In the genomic region with DNA sequence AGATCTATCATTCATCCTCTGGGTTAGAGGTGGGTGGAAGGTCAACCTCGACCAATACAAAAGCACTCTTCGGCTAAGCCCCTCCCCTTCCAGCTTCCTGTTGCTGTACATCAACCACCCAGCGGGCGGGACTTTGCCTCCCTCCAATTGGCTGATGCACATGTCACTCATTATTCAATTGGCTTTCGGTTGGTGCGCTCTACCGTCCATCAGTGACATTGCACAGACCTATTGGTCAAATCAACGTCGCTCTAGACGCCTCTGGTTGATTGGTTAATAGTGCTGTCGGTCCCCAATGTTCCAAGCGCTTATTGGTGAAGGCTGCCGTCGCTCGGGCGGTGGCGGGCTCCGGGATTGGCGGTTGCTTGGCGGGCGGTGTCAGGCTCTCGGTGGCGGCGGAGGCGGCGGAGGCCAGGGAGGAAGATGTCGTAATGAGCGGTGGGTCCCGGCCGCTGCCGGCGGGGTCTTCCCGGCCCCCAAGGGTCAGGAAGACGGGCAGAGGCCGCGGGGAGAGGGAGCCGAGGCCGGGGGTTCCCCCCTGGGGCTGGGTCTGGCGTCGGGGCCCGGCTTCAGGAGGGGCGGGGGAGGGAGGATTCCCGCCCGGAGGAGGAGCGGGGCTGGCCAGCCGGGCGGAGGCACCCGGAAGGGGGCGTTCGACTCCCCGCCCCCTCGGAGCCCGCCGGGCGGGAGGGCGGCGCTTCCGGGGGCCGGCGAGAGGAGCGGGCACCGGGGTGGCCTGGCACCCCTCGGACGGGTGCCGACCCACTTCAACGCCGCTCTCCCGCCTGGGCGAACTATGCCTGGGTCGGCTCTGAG, we compare ENCODE assay signal across 1 cellular context.
TF ChIP-seq lines count a peak whose summit lies in the region.

A gene (plus strand): TSS at position 381 of the 816 bp plus-strand sequence. CDS start 51 bp downstream, at position 432.

TF ChIP-seq in K562, 482 proteins besides CTCF, POLR2A, EP300 and RAD21 (continued from another document and continues in another):
- TF ChIP-seq, protein P1, sequence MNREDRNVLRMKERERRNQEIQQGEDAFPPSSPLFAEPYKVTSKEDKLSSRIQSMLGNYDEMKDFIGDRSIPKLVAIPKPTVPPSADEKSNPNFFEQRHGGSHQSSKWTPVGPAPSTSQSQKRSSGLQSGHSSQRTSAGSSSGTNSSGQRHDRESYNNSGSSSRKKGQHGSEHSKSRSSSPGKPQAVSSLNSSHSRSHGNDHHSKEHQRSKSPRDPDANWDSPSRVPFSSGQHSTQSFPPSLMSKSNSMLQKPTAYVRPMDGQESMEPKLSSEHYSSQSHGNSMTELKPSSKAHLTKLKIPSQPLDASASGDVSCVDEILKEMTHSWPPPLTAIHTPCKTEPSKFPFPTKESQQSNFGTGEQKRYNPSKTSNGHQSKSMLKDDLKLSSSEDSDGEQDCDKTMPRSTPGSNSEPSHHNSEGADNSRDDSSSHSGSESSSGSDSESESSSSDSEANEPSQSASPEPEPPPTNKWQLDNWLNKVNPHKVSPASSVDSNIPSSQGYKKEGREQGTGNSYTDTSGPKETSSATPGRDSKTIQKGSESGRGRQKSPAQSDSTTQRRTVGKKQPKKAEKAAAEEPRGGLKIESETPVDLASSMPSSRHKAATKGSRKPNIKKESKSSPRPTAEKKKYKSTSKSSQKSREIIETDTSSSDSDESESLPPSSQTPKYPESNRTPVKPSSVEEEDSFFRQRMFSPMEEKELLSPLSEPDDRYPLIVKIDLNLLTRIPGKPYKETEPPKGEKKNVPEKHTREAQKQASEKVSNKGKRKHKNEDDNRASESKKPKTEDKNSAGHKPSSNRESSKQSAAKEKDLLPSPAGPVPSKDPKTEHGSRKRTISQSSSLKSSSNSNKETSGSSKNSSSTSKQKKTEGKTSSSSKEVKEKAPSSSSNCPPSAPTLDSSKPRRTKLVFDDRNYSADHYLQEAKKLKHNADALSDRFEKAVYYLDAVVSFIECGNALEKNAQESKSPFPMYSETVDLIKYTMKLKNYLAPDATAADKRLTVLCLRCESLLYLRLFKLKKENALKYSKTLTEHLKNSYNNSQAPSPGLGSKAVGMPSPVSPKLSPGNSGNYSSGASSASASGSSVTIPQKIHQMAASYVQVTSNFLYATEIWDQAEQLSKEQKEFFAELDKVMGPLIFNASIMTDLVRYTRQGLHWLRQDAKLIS (CRISPR knock-in tag; IDR thresholded peaks at IDR 0.05) = no peak
- no peak for TF ChIP-seq DPF2 (IDR thresholded peaks at IDR 0.05)
- TF ChIP-seq, protein P2, sequence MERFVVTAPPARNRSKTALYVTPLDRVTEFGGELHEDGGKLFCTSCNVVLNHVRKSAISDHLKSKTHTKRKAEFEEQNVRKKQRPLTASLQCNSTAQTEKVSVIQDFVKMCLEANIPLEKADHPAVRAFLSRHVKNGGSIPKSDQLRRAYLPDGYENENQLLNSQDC (CRISPR knock-in tag; IDR thresholded peaks at IDR 0.05) = no peak
- TF ChIP-seq ETV1 (tag; conservative IDR thresholded peaks at IDR 0.05; ENCODE audit: low read depth) = peak; percentile 82
- TF ChIP-seq HNRNPH1 (optimal IDR thresholded peaks at IDR 0.05; ENCODE audit: low read depth, low read length) = no peak
- TF ChIP-seq RBM15 (IDR thresholded peaks at IDR 0.05; ENCODE audit: insufficient read depth, low read length) = no peak
- no peak for TF ChIP-seq ZNF212 (CRISPR knock-in tag; IDR thresholded peaks at IDR 0.05)
- TF ChIP-seq, protein P3, sequence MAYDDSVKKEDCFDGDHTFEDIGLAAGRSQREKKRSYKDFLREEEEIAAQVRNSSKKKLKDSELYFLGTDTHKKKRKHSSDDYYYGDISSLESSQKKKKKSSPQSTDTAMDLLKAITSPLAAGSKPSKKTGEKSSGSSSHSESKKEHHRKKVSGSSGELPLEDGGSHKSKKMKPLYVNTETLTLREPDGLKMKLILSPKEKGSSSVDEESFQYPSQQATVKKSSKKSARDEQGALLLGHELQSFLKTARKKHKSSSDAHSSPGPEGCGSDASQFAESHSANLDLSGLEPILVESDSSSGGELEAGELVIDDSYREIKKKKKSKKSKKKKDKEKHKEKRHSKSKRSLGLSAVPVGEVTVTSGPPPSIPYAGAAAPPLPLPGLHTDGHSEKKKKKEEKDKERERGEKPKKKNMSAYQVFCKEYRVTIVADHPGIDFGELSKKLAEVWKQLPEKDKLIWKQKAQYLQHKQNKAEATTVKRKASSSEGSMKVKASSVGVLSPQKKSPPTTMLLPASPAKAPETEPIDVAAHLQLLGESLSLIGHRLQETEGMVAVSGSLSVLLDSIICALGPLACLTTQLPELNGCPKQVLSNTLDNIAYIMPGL (CRISPR knock-in tag; IDR thresholded peaks at IDR 0.05) = peak; percentile 44; the same call in 1 of the 2 replicates
- no peak for TF ChIP-seq ZKSCAN3 (CRISPR knock-in tag; IDR thresholded peaks at IDR 0.05)
- TF ChIP-seq, protein P4, sequence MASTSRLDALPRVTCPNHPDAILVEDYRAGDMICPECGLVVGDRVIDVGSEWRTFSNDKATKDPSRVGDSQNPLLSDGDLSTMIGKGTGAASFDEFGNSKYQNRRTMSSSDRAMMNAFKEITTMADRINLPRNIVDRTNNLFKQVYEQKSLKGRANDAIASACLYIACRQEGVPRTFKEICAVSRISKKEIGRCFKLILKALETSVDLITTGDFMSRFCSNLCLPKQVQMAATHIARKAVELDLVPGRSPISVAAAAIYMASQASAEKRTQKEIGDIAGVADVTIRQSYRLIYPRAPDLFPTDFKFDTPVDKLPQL (IDR thresholded peaks at IDR 0.05; ENCODE audit: extremely low read depth, insufficient read length) = no peak
- no peak for TF ChIP-seq RBM34 (IDR thresholded peaks at IDR 0.05; ENCODE audit: borderline replicate concordance, insufficient read depth, low read length)
- TF ChIP-seq MED1 (CRISPR knock-in tag; IDR thresholded peaks at IDR 0.05; ENCODE audit: borderline replicate concordance) = no peak
- no peak for TF ChIP-seq CBFB (CRISPR knock-in tag; IDR thresholded peaks at IDR 0.05)
- no peak for TF ChIP-seq TAL1 (IDR thresholded peaks at IDR 0.05)
- TF ChIP-seq MCM2 (IDR thresholded peaks at IDR 0.05; ENCODE audit: low read depth) = no peak
- TF ChIP-seq MYC (IDR thresholded peaks at IDR 0.05; ENCODE audit: low read depth, low read length) = peak; percentile 27; the same call in 1 of the 2 replicates
- TF ChIP-seq MYC (CRISPR knock-in tag; IDR thresholded peaks at IDR 0.05; ENCODE audit: borderline replicate concordance, low read depth) = no peak
- TF ChIP-seq ZNF23 (CRISPR knock-in tag; IDR thresholded peaks at IDR 0.05) = no peak
- peak; percentile 64; the same call in 1 of the 2 replicates for TF ChIP-seq SMARCE1 (IDR thresholded peaks at IDR 0.05)
- no peak for TF ChIP-seq NR3C1 (CRISPR knock-in tag; IDR thresholded peaks at IDR 0.05)
- TF ChIP-seq FOXJ3 (CRISPR knock-in tag; IDR thresholded peaks at IDR 0.05) = no peak
- TF ChIP-seq SMARCA4 (IDR thresholded peaks at IDR 0.05) = no peak
- no peak for TF ChIP-seq ZBTB1 (CRISPR knock-in tag; IDR thresholded peaks at IDR 0.05; ENCODE audit: borderline replicate concordance, low read depth)
- TF ChIP-seq EP400 (IDR thresholded peaks at IDR 0.05) = peak; percentile 87
- peak; percentile 98 for TF ChIP-seq MAZ (CRISPR knock-in tag; conservative IDR thresholded peaks at IDR 0.05 in 1 of 2, IDR thresholded peaks at IDR 0.05 in 1 of 2)
- no peak for TF ChIP-seq BRF1 (IDR thresholded peaks at IDR 0.05; ENCODE audit: borderline replicate concordance, extremely low read depth, insufficient read length)
- TF ChIP-seq KLF13 (tag; IDR thresholded peaks at IDR 0.05; ENCODE audit: borderline replicate concordance, low read depth) = no peak
- no peak for TF ChIP-seq EWSR1 (IDR thresholded peaks at IDR 0.05; ENCODE audit: borderline replicate concordance, low read depth, partially characterized antibody)
- TF ChIP-seq, protein P5, sequence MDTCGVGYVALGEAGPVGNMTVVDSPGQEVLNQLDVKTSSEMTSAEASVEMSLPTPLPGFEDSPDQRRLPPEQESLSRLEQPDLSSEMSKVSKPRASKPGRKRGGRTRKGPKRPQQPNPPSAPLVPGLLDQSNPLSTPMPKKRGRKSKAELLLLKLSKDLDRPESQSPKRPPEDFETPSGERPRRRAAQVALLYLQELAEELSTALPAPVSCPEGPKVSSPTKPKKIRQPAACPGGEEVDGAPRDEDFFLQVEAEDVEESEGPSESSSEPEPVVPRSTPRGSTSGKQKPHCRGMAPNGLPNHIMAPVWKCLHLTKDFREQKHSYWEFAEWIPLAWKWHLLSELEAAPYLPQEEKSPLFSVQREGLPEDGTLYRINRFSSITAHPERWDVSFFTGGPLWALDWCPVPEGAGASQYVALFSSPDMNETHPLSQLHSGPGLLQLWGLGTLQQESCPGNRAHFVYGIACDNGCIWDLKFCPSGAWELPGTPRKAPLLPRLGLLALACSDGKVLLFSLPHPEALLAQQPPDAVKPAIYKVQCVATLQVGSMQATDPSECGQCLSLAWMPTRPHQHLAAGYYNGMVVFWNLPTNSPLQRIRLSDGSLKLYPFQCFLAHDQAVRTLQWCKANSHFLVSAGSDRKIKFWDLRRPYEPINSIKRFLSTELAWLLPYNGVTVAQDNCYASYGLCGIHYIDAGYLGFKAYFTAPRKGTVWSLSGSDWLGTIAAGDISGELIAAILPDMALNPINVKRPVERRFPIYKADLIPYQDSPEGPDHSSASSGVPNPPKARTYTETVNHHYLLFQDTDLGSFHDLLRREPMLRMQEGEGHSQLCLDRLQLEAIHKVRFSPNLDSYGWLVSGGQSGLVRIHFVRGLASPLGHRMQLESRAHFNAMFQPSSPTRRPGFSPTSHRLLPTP (IDR thresholded peaks at IDR 0.05; ENCODE audit: borderline replicate concordance, extremely low read depth, insufficient read length) = no peak
- TF ChIP-seq EHMT2 (IDR thresholded peaks at IDR 0.05) = no peak
- peak; percentile 98 for TF ChIP-seq ATF7 (IDR thresholded peaks at IDR 0.05)
- TF ChIP-seq PURB (CRISPR knock-in tag; IDR thresholded peaks at IDR 0.05; ENCODE audit: low read depth) = no peak
- 0 out of 2 replicates have a peak, but pooled peaks have one; percentile 31 for TF ChIP-seq HDAC6 (IDR thresholded peaks at IDR 0.05; ENCODE audit: low read depth, low read length)
- no peak for TF ChIP-seq ESRRB (CRISPR knock-in tag; IDR thresholded peaks at IDR 0.05; ENCODE audit: borderline replicate concordance)
- TF ChIP-seq CHD4 (IDR thresholded peaks at IDR 0.05; ENCODE audit: insufficient read depth, insufficient replicate concordance, low read depth, low read length, poor library complexity, severe bottlenecking) = no peak
- TF ChIP-seq, protein P6, sequence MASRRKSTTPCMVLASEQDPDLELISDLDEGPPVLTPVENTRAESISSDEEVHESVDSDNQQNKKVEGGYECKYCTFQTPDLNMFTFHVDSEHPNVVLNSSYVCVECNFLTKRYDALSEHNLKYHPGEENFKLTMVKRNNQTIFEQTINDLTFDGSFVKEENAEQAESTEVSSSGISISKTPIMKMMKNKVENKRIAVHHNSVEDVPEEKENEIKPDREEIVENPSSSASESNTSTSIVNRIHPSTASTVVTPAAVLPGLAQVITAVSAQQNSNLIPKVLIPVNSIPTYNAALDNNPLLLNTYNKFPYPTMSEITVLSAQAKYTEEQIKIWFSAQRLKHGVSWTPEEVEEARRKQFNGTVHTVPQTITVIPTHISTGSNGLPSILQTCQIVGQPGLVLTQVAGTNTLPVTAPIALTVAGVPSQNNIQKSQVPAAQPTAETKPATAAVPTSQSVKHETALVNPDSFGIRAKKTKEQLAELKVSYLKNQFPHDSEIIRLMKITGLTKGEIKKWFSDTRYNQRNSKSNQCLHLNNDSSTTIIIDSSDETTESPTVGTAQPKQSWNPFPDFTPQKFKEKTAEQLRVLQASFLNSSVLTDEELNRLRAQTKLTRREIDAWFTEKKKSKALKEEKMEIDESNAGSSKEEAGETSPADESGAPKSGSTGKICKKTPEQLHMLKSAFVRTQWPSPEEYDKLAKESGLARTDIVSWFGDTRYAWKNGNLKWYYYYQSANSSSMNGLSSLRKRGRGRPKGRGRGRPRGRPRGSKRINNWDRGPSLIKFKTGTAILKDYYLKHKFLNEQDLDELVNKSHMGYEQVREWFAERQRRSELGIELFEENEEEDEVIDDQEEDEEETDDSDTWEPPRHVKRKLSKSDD (conservative IDR thresholded peaks at IDR 0.05; ENCODE audit: low read length) = no peak
- TF ChIP-seq, protein P7, sequence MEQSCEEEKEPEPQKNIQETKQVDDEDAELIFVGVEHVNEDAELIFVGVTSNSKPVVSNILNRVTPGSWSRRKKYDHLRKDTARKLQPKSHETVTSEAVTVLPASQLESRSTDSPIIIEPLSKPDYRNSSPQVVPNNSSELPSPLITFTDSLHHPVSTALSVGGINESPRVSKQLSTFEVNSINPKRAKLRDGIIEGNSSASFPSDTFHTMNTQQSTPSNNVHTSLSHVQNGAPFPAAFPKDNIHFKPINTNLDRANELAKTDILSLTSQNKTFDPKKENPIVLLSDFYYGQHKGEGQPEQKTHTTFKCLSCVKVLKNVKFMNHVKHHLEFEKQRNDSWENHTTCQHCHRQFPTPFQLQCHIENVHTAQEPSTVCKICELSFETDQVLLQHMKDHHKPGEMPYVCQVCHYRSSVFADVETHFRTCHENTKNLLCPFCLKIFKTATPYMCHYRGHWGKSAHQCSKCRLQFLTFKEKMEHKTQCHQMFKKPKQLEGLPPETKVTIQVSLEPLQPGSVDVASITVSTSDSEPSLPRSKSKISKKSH (CRISPR knock-in tag; IDR thresholded peaks at IDR 0.05) = no peak
- TF ChIP-seq, protein P8, sequence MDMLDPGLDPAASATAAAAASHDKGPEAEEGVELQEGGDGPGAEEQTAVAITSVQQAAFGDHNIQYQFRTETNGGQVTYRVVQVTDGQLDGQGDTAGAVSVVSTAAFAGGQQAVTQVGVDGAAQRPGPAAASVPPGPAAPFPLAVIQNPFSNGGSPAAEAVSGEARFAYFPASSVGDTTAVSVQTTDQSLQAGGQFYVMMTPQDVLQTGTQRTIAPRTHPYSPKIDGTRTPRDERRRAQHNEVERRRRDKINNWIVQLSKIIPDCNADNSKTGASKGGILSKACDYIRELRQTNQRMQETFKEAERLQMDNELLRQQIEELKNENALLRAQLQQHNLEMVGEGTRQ (CRISPR knock-in tag; IDR thresholded peaks at IDR 0.05) = no peak
- TF ChIP-seq GTF2F1 (IDR thresholded peaks at IDR 0.05; ENCODE audit: low read depth, low read length) = no peak
- peak; percentile 66 for TF ChIP-seq CCNT2 (IDR thresholded peaks at IDR 0.05; ENCODE audit: borderline replicate concordance, extremely low read depth, insufficient read length, low read depth, low read length)
- peak; percentile 33 to 86; a peak in 1 of 4 replicates for TF ChIP-seq SIN3A (IDR thresholded peaks at IDR 0.05; ENCODE audit: borderline replicate concordance in 2 of 2, control insufficient read depth in 1 of 2, low read depth in 2 of 2, low read length in 2 of 2)
- TF ChIP-seq ZNF77 (CRISPR knock-in tag; IDR thresholded peaks at IDR 0.05) = no peak
- no peak for TF ChIP-seq POLR3A (IDR thresholded peaks at IDR 0.05; ENCODE audit: borderline replicate concordance, extremely low read depth, insufficient read depth, insufficient read length)
- TF ChIP-seq TBP (optimal IDR thresholded peaks at IDR 0.05; ENCODE audit: low read depth, low read length) = no peak
- no peak for TF ChIP-seq TEAD2 (tag; IDR thresholded peaks at IDR 0.05)
- no peak for TF ChIP-seq ZNF408 (CRISPR knock-in tag; IDR thresholded peaks at IDR 0.05; ENCODE audit: low read depth)
- TF ChIP-seq GABPA (tag; conservative IDR thresholded peaks at IDR 0.05; ENCODE audit: low read depth) = peak; percentile 95
- TF ChIP-seq ZFPM2 (CRISPR knock-in tag; IDR thresholded peaks at IDR 0.05) = no peak
- TF ChIP-seq SMAD4 (CRISPR knock-in tag; conservative IDR thresholded peaks at IDR 0.05) = peak; percentile 54; the same call in 1 of the 2 replicates
